ENCODE assay signal across 8 cellular contexts in genomic region chr5:88734191-88734640, GRCh38.
DNase-seq lines count a peak whose midpoint lies in the region; ATAC-seq and TF ChIP-seq lines count a peak whose summit lies in the region.

No MANE protein-coding gene starts in this region.

- no peak overlapping the region for H3K27ac ChIP-seq in SK-N-SH (ENCODE audit: low read depth in 2 of 2, low read length in 1 of 2)

- H3K4me3 Mint-ChIP-seq in activated CD8-positive, alpha-beta memory T cell treated with anti-CD3 and anti-CD28 coated beads, Interleukin-2, amount 10 ng/mL, durations not matched to agents 7 days and 5 days = no peak overlapping the region

- H2AFZ ChIP-seq in SK-N-SH (ENCODE audit: low read depth) = peak overlapping the region; percentile 48; the same call in 1 of the 2 replicates

- TF ChIP-seq EP300 in SK-N-SH (IDR thresholded peaks at IDR 0.05; ENCODE audit: borderline replicate concordance in 1 of 2, low read depth in 1 of 2, low read length in 1 of 2) = peak in 1 of 2 experiments; percentile 67; a peak in 1 of 4 replicates

- H3F3A ChIP-seq in SK-N-SH (replicated peaks; ENCODE audit: insufficient read depth) = no peaks in the 10 kb centered on the region

- peaks cover 0 to 12% of the 10 kb centered on the region in 2 experiments; a peak in 2 of 4 replicates for H3K4me1 ChIP-seq in SK-N-SH (ENCODE audit: control insufficient read depth in 1 of 2, insufficient read depth in 2 of 2, low read depth in 1 of 2, low read length in 1 of 2)
- no peaks in the 10 kb centered on the region for H3K4me1 ChIP-seq in mucosa of descending colon (ENCODE audit: low read depth)

- H4K20me1 ChIP-seq in SK-N-SH (ENCODE audit: insufficient read depth) = no peaks in the 10 kb centered on the region

- H3K79me2 ChIP-seq in SK-N-SH (ENCODE audit: insufficient read depth) = no peaks in the 10 kb centered on the region

- H3K9me3 Mint-ChIP-seq in activated CD8-positive, alpha-beta memory T cell treated with anti-CD3 and anti-CD28 coated beads, Interleukin-2, amount 10 ng/mL, durations not matched to agents 7 days and 5 days (ENCODE audit: low read depth) = no peaks in the 10 kb centered on the region

- no peak overlapping the region for H3K9ac ChIP-seq in SK-N-SH

- H3K27me3 ChIP-seq in SK-N-SH (ENCODE audit: insufficient read depth) = no peaks in the 10 kb centered on the region

- intact Hi-C loops in mucosa of descending colon (cut with DNase I, micrococcal nuclease) = no loop called here

- no peak overlapping the region for H3K4me2 ChIP-seq in SK-N-SH

- H3K27me3 Mint-ChIP-seq in activated CD8-positive, alpha-beta memory T cell treated with anti-CD3 and anti-CD28 coated beads, Interleukin-2, amount 10 ng/mL, durations not matched to agents 7 days and 5 days = peaks cover 11% of the 10 kb centered on the region

- WGBS in SK-N-SH (ENCODE audit: low lambda C conversion rate) = 80% methylated on average over 6 of the region's 6 CpGs

- TF ChIP-seq CTCF in SK-N-SH (IDR thresholded peaks at IDR 0.05) (no peak), mucosa of descending colon (IDR thresholded peaks at IDR 0.05) (no peak)

- in situ Hi-C loops in GM18951 (cut with MboI; ENCODE audit: low sequenced_read_pairs, unreplicated experiment) = loop anchor here (25.0 kb wide), 1 partner anchor 1278 kb away; no protein-coding TSS in a partner anchor

- peaks cover 4% of the 10 kb centered on the region for H3K4me1 Mint-ChIP-seq in activated CD8-positive, alpha-beta memory T cell treated with anti-CD3 and anti-CD28 coated beads, Interleukin-2, amount 10 ng/mL, durations not matched to agents 7 days and 5 days

- H3K9me3 ChIP-seq in SK-N-SH (no peaks in the 10 kb centered on the region), mucosa of descending colon (no peaks in the 10 kb centered on the region)

- CTCF ChIA-PET in SK-N-SH (lab: Yijun Ruan, JAX) = interaction anchor here (0.9 to 1.5 kb wide), 2 partner anchors 996 to 1531 kb away, joined by 3 to 7 read pairs; no protein-coding TSS in a partner anchor
- CTCF ChIA-PET in activated CD8-positive, alpha-beta memory T cell treated with anti-CD3 and anti-CD28 coated beads, Interleukin-2, amount 10 ng/mL, durations not matched to agents 7 days and 5 days (lab: Charles Lee) = interaction anchor here (0.6 to 1.4 kb wide), 3 partner anchors 10 to 1531 kb away, joined by 3 read pairs; no protein-coding TSS in a partner anchor

- H3K27ac Mint-ChIP-seq in activated CD8-positive, alpha-beta memory T cell treated with anti-CD3 and anti-CD28 coated beads, Interleukin-2, amount 10 ng/mL, durations not matched to agents 7 days and 5 days = no peak overlapping the region

- POLR2A ChIA-PET in SK-N-SH (lab: Yijun Ruan, JAX) = no interaction called here

- H3K36me3 Mint-ChIP-seq in activated CD8-positive, alpha-beta memory T cell treated with anti-CD3 and anti-CD28 coated beads, Interleukin-2, amount 10 ng/mL, durations not matched to agents 7 days and 5 days = no peaks in the 10 kb centered on the region

- H3K4me3 ChIP-seq in SK-N-SH (ENCODE audit: low read depth in 2 of 2, low read length in 1 of 2) (no peak overlapping the region), mucosa of descending colon (no peak overlapping the region)

- DNase-seq in SK-N-SH (peak; percentile 14), mucosa of descending colon (peak in 1 of 3 donors; percentile 32), NCI-H2171 (lab: John Stamatoyannopoulos, UW) (no peak), DMS114 treated with DMSO at 0.1 percent for 48 hours (lab: John Stamatoyannopoulos, UW; ENCODE audit: unreplicated experiment) (no peak), ecto neural progenitor cell (ENCODE audit: low spot score) (no peak)
- DNase-seq in activated CD8-positive, alpha-beta memory T cell treated with anti-CD3 and anti-CD28 coated beads, Interleukin-2, amount 10 ng/mL, durations not matched to agents 7 days and 5 days = no peak

- H3K36me3 ChIP-seq in SK-N-SH (replicated peaks in 1 of 2; ENCODE audit: control insufficient read depth in 1 of 2, insufficient read depth in 2 of 2, low read length in 1 of 2) (no peaks in the 10 kb centered on the region), mucosa of descending colon (ENCODE audit: low read depth) (no peaks in the 10 kb centered on the region)

- peak; percentile 26 for TF ChIP-seq POLR2A in GM18951 (IDR thresholded peaks at IDR 0.05; ENCODE audit: extremely low read depth, insufficient read depth, insufficient read length)

- no peak for TF ChIP-seq RAD21 in SK-N-SH (IDR thresholded peaks at IDR 0.05; ENCODE audit: low read length)

- ATAC-seq in HG03039 (IDR thresholded peaks at IDR 0.05; ENCODE audit: unreplicated experiment) = peak; percentile 40
- ATAC-seq in mucosa of descending colon = peak; percentile 55
- no peak for ATAC-seq in activated CD8-positive, alpha-beta memory T cell treated with anti-CD3 and anti-CD28 coated beads, Interleukin-2, amount 10 ng/mL, durations not matched to agents 7 days and 5 days

- no peaks in the 10 kb centered on the region for H3K9me2 ChIP-seq in SK-N-SH

TF ChIP-seq in SK-N-SH, 30 proteins besides CTCF, POLR2A, EP300 and RAD21:
- TF ChIP-seq, protein P1, sequence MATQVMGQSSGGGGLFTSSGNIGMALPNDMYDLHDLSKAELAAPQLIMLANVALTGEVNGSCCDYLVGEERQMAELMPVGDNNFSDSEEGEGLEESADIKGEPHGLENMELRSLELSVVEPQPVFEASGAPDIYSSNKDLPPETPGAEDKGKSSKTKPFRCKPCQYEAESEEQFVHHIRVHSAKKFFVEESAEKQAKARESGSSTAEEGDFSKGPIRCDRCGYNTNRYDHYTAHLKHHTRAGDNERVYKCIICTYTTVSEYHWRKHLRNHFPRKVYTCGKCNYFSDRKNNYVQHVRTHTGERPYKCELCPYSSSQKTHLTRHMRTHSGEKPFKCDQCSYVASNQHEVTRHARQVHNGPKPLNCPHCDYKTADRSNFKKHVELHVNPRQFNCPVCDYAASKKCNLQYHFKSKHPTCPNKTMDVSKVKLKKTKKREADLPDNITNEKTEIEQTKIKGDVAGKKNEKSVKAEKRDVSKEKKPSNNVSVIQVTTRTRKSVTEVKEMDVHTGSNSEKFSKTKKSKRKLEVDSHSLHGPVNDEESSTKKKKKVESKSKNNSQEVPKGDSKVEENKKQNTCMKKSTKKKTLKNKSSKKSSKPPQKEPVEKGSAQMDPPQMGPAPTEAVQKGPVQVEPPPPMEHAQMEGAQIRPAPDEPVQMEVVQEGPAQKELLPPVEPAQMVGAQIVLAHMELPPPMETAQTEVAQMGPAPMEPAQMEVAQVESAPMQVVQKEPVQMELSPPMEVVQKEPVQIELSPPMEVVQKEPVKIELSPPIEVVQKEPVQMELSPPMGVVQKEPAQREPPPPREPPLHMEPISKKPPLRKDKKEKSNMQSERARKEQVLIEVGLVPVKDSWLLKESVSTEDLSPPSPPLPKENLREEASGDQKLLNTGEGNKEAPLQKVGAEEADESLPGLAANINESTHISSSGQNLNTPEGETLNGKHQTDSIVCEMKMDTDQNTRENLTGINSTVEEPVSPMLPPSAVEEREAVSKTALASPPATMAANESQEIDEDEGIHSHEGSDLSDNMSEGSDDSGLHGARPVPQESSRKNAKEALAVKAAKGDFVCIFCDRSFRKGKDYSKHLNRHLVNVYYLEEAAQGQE (IDR thresholded peaks at IDR 0.05; ENCODE audit: low read depth, low read length) = no peak
